In the genomic region with DNA sequence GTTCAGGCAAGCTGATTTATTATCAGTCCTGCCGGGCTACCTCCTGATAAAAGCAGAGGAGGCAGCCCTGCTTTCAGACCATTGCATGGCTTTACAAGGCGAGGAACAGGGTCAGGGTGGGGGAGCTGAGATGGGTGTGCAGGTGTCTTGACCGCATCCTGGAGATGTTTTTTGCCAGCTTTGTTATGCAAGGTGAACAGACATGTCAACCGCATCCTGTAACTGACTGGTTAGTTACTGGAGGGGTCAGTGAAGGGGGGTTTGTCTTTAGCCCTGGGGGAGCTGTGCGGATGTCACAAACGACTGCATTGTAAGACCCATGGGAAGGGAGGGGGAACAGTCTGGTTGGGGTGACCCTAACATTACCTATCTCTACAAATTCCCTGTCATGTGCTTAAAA, we compare ENCODE assay signal across 19 cellular contexts. TPM values are rescaled to one million over a fixed set of nuclear protein-coding genes. Genes with fewer than 3 reads are reported as not detected.
DNase-seq lines count a peak whose midpoint lies in the region; ATAC-seq, FAIRE-seq and TF ChIP-seq lines count a peak whose summit lies in the region.
"Had no signal": no experiment of that assay in that cellular context is flagged by ENCODE, and none has a peak within 500 bp of the region (broad histone marks: within the 10 kb centered on the region; RNA-seq: fewer than 3 reads in every experiment).

No MANE protein-coding gene starts in this region.

- intact Hi-C loops in HepG2 (cut with micrococcal nuclease; ENCODE audit: unreplicated experiment): no loop called here

- H3K27me3 ChIP-seq in DOHH2 (ENCODE audit: control insufficient read depth, low read length): no peaks in the 10 kb centered on the region
- no peaks in the 10 kb centered on the region for H3K27me3 ChIP-seq in OCI-LY1 (ENCODE audit: insufficient read depth, low read length)
- H3K27me3 ChIP-seq in HepG2 (ENCODE audit: control insufficient read depth in 1 of 2, insufficient read depth in 2 of 2, low read length in 2 of 2): no peaks in the 10 kb centered on the region
- H3K27me3 ChIP-seq: foreskin keratinocyte had no signal

- H3K4me3 ChIP-seq in DOHH2 (ENCODE audit: low read length) (0 out of 2 replicates have a peak overlapping the region, but pooled peaks have one; percentile 37), OCI-LY1 (ENCODE audit: low read depth, low read length, poor library complexity, severe bottlenecking) (peak overlapping the region; percentile 28), HepG2 (replicated peaks in 1 of 3; ENCODE audit: insufficient read depth in 1 of 3, low read depth in 2 of 3, low read length in 3 of 3) (no peak overlapping the region)
- H3K4me3 ChIP-seq: psoas muscle, SK-N-MC had no signal

- no peak for DNase-seq in SIG-M5 (lab: John Stamatoyannopoulos, UW)
- no peak for DNase-seq in HepG2 (ENCODE audit: low spot score)
- no peak for DNase-seq in ecto neural progenitor cell (ENCODE audit: low spot score)
- DNase-seq in activated effector memory CD4-positive, alpha-beta T cell treated with Interleukin-2 at 50 U/mL for 16 hours: no peak
- DNase-seq: ACHN; activated CD4-positive, alpha-beta T cell treated with anti-CD3 and anti-CD28 coated beads for 1 hour; DMS 273 treated with DMSO at 0.1 percent for 48 hours; foreskin keratinocyte; H7; MV-4-11; NCI-H526 treated with DMSO at 0.1 percent for 48 hours; psoas muscle had no signal

- no peak for TF ChIP-seq RAD21 in HepG2 (CRISPR knock-in tag; IDR thresholded peaks at IDR 0.05)

- WGBS in HepG2 (ENCODE audit: low lambda C conversion rate): 11% methylated on average over 6 of the region's 6 CpGs

- H3K4me1 ChIP-seq in DOHH2 (ENCODE audit: control insufficient read depth, low read length) (peaks cover 42% of the 10 kb centered on the region), OCI-LY1 (ENCODE audit: insufficient read depth, low read length, severe bottlenecking) (peaks cover 90% of the 10 kb centered on the region), HepG2 (ENCODE audit: insufficient read depth, low read length) (no peaks in the 10 kb centered on the region)
- H3K4me1 ChIP-seq: foreskin keratinocyte, psoas muscle had no signal

- TF ChIP-seq EP300 in HepG2 (IDR thresholded peaks at IDR 0.05; ENCODE audit: low read depth in 2 of 2, low read length in 2 of 2) (no peak), HepG2 (CRISPR knock-in tag; IDR thresholded peaks at IDR 0.05; ENCODE audit: borderline replicate concordance) (no peak)

- peaks cover 46% of the 10 kb centered on the region for H3K36me3 ChIP-seq in DOHH2 (ENCODE audit: control insufficient read depth, low read length)
- H3K36me3 ChIP-seq in OCI-LY1 (ENCODE audit: insufficient read depth, low read length): peaks cover 25% of the 10 kb centered on the region
- no peaks in the 10 kb centered on the region for H3K36me3 ChIP-seq in HepG2 (replicated peaks in 1 of 2; ENCODE audit: control insufficient read depth in 1 of 2, insufficient read depth in 2 of 2, low read length in 2 of 2)

- H3K4me2 ChIP-seq in DOHH2 (ENCODE audit: low read length): peak overlapping the region; percentile 48
- H3K4me2 ChIP-seq in OCI-LY1 (ENCODE audit: low read length): peak overlapping the region; percentile 62
- no peak overlapping the region for H3K4me2 ChIP-seq in HepG2 (ENCODE audit: low read depth, low read length)

- no peak for TF ChIP-seq CTCF in DOHH2 (IDR thresholded peaks at IDR 0.05; ENCODE audit: low read depth, low read length, poor library complexity, severe bottlenecking)
- no peak for TF ChIP-seq CTCF in OCI-LY1 (IDR thresholded peaks at IDR 0.05; ENCODE audit: low read length)
- no peak for TF ChIP-seq CTCF in HepG2 (CRISPR knock-in tag; IDR thresholded peaks at IDR 0.05)

- no peaks in the 10 kb centered on the region for H3K79me2 ChIP-seq in DOHH2 (ENCODE audit: control insufficient read depth, low read length)
- no peaks in the 10 kb centered on the region for H3K79me2 ChIP-seq in OCI-LY1 (ENCODE audit: insufficient read depth, low read length)
- no peaks in the 10 kb centered on the region for H3K79me2 ChIP-seq in HepG2 (ENCODE audit: insufficient read depth, low read length)

- H4K20me1 ChIP-seq in DOHH2 (ENCODE audit: control insufficient read depth, insufficient read depth, low read depth, low read length) (no peaks in the 10 kb centered on the region), OCI-LY1 (ENCODE audit: insufficient read depth, low read length) (no peaks in the 10 kb centered on the region), HepG2 (ENCODE audit: insufficient read depth, low read length) (no peaks in the 10 kb centered on the region)

- ATAC-seq in GM19455 (IDR thresholded peaks at IDR 0.05; ENCODE audit: unreplicated experiment): peak; percentile 52
- peak; percentile 60 for ATAC-seq in HG02981 (IDR thresholded peaks at IDR 0.05; ENCODE audit: unreplicated experiment)
- ATAC-seq in HepG2: no peak
- ATAC-seq: foreskin keratinocyte, psoas muscle had no signal

- BruUV-seq in HepG2 (replicated peaks; lab: Mats Ljungman, UMichigan): no TSS peak

- H3K9ac ChIP-seq in OCI-LY1 (ENCODE audit: low read length) (peak overlapping the region; percentile 88), HepG2 (ENCODE audit: insufficient read depth, low read depth, low read length) (no peak overlapping the region)

- H2AFZ ChIP-seq in OCI-LY1 (ENCODE audit: low read length) (no peak overlapping the region), HepG2 (ENCODE audit: low read length) (no peak overlapping the region)

- H3K9me2 ChIP-seq in DOHH2 (replicated peaks; ENCODE audit: control insufficient read depth, low read length): no peaks in the 10 kb centered on the region
- no peaks in the 10 kb centered on the region for H3K9me2 ChIP-seq in OCI-LY1 (ENCODE audit: low read depth, low read length)

- H3K9me3 ChIP-seq in DOHH2 (ENCODE audit: control insufficient read depth, insufficient read depth, low read length) (peaks cover 7% of the 10 kb centered on the region; the same call in 1 of the 2 replicates), OCI-LY1 (ENCODE audit: low read length) (peaks cover 10% of the 10 kb centered on the region; the same call in 1 of the 2 replicates), HepG2 (ENCODE audit: low read length) (peaks cover 29% of the 10 kb centered on the region)
- H3K9me3 ChIP-seq: psoas muscle had no signal

- TF ChIP-seq POLR2A in HepG2 (IDR thresholded peaks at IDR 0.05; ENCODE audit: insufficient read depth in 1 of 2, low read depth in 2 of 2, low read length in 2 of 2): no peak

- POLR2A ChIA-PET in HepG2 (lab: Yijun Ruan, JAX): no interaction called here

- no peak for FAIRE-seq in HepG2 (lab: Jason Lieb, UNC)

- H3F3A ChIP-seq in DOHH2 (ENCODE audit: control insufficient read depth, insufficient read depth) (no peaks in the 10 kb centered on the region; the same call in 1 of the 2 replicates), OCI-LY1 (ENCODE audit: insufficient read depth, low read length) (peaks cover 20% of the 10 kb centered on the region)

- in situ Hi-C loops in HepG2 (cut with HindIII; ENCODE audit: extremely low pct_ligation_motif_present, low pct_unique_long_range_greater_than_20kb): no loop called here

- H3K27ac ChIP-seq in DOHH2 (ENCODE audit: low read depth, low read length) (peak overlapping the region; percentile 92), OCI-LY1 (ENCODE audit: low read depth, low read length, poor library complexity, severe bottlenecking) (peak overlapping the region; percentile 100), HepG2 (ENCODE audit: extremely low read length, insufficient read depth, low read length) (no peak overlapping the region)
- H3K27ac ChIP-seq: foreskin keratinocyte, psoas muscle, SK-N-MC had no signal

- CTCF ChIA-PET in HepG2 (lab: Yijun Ruan, JAX; ENCODE audit: low intra/inter-chr PET ratio, low total read pairs): no interaction called here

TF ChIP-seq in HepG2, 621 proteins besides CTCF, POLR2A, EP300 and RAD21 (continues in another document):
- no peak for TF ChIP-seq ZNF550 (CRISPR knock-in tag; IDR thresholded peaks at IDR 0.05; ENCODE audit: borderline replicate concordance)
- TF ChIP-seq, protein P1, sequence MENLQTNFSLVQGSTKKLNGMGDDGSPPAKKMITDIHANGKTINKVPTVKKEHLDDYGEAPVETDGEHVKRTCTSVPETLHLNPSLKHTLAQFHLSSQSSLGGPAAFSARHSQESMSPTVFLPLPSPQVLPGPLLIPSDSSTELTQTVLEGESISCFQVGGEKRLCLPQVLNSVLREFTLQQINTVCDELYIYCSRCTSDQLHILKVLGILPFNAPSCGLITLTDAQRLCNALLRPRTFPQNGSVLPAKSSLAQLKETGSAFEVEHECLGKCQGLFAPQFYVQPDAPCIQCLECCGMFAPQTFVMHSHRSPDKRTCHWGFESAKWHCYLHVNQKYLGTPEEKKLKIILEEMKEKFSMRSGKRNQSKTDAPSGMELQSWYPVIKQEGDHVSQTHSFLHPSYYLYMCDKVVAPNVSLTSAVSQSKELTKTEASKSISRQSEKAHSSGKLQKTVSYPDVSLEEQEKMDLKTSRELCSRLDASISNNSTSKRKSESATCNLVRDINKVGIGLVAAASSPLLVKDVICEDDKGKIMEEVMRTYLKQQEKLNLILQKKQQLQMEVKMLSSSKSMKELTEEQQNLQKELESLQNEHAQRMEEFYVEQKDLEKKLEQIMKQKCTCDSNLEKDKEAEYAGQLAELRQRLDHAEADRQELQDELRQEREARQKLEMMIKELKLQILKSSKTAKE (CRISPR knock-in tag; IDR thresholded peaks at IDR 0.05; ENCODE audit: borderline replicate concordance): no peak

RNA-seq across cellular contexts. Expression of a gene that starts 10.0 kb away (rescaled TPM):
- not detected in 2 replicates for total RNA-seq in HepG2 (2016; rRNA removed; fragmentation: Illumina TruSeq; extraction: Trizol)
- not detected in 2 replicates for total RNA-seq in HepG2 (2016; cell fraction: cytosol; rRNA removed; fragmentation: Illumina TruSeq; extraction: Trizol; ENCODE audit: low read depth)
- not detected in 2 replicates for total RNA-seq in HepG2 (2016; cell fraction: insoluble cytoplasmic fraction; rRNA removed; fragmentation: Illumina TruSeq; extraction: Trizol)
- not detected in 2 replicates for total RNA-seq in HepG2 (2016; cell fraction: membrane; rRNA removed; fragmentation: Illumina TruSeq; extraction: Trizol)
- not detected in 2 replicates for total RNA-seq in HepG2 (2016; cell fraction: nucleus; rRNA removed; fragmentation: Illumina TruSeq; extraction: Trizol)
- not detected in 2 replicates for polyA plus RNA-seq in HepG2 (2011; rRNA removed)
- polyA plus RNA-seq in HepG2 (2011; cell fraction: cytosol; rRNA removed): not detected in 2 replicates
- not detected in 2 replicates for polyA plus RNA-seq in HepG2 (2011; cell fraction: nucleus; rRNA removed)
- polyA plus RNA-seq in HepG2 (2012): not detected in 2 replicates
- not detected in 2 replicates for polyA plus RNA-seq in HepG2 (2016; cell fraction: cytosol; fragmentation: Illumina TruSeq; extraction: Trizol; ENCODE audit: low read depth)
- not detected in 2 replicates for polyA plus RNA-seq in HepG2 (2016; cell fraction: insoluble cytoplasmic fraction; fragmentation: Illumina TruSeq; extraction: Trizol; ENCODE audit: low read depth)
- not detected in 2 replicates for polyA plus RNA-seq in HepG2 (2016; cell fraction: membrane; fragmentation: Illumina TruSeq; extraction: Trizol; ENCODE audit: low read depth)
- not detected in 2 replicates for polyA plus RNA-seq in HepG2 (2016; cell fraction: nucleus; fragmentation: Illumina TruSeq; extraction: Trizol; ENCODE audit: insufficient read depth, low read depth)
- not detected in 2 replicates for polyA minus RNA-seq in HepG2 (2011; rRNA and poly(A)+ RNA removed; ENCODE audit: low replicate concordance)
- not detected in 2 replicates for polyA minus RNA-seq in HepG2 (2011; cell fraction: cytosol; rRNA and poly(A)+ RNA removed)
- polyA minus RNA-seq in HepG2 (2011; cell fraction: nucleus; rRNA and poly(A)+ RNA removed): not detected in 2 replicates
- total RNA-seq: activated T-helper 1 cell treated with anti-CD3 and anti-CD28 coated beads, Interleukin-12 subunit alpha, Interleukin-12 subunit beta, Interleukin-2, Interleukin-4 antibody, amounts not matched to agents 30 ng/mL and 10 ng/mL and 1 ng/mL, durations not matched to agents 14 hours and 24 hours and 36 hours; foreskin keratinocyte; H7; mucosa of gallbladder; psoas muscle had no signal
- polyA plus RNA-seq: foreskin keratinocyte, psoas muscle had no signal

Comparison
In these comparisons a context has a peak if more than half of its experiments do, and no peak if none do; other contexts are left out.
1. H3K4me3 ChIP-seq: peak in DOHH2 (single experiment) and OCI-LY1 (single experiment); none in HepG2 (0 of 3).